Comparison of ENCODE assay signal across 8 cellular contexts in genomic region chr1:149928388-149928724, GRCh38. TPM values are rescaled to one million over a fixed set of nuclear protein-coding genes. Genes with fewer than 3 reads are reported as not detected.
DNase-seq lines count a peak whose midpoint lies in the region; TF ChIP-seq lines count a peak whose summit lies in the region.

No MANE protein-coding gene starts in this region.

- peak overlapping the region; percentile 60 for H3K4me3 ChIP-seq in hepatocyte
- H3K4me3 ChIP-seq in spleen = peak overlapping the region; percentile 78 to 98 (median 92)

- no peaks in the 10 kb centered on the region for H3K9me2 ChIP-seq in hepatocyte (replicated peaks; ENCODE audit: insufficient read depth)

- DNase-seq in HFFc6 (no peak), hepatocyte (ENCODE audit: low spot score) (no peak), spleen (no peak), HPDE6-E6E7 (ENCODE audit: extremely low spot score) (no peak), RKO (ENCODE audit: low spot score) (no peak), GOT3 (lab: John Stamatoyannopoulos, UW) (no peak), NCI-H2029 (lab: John Stamatoyannopoulos, UW) (no peak)
- no peak for DNase-seq in activated CD4-positive, alpha-beta memory T cell treated with anti-CD3 and anti-CD28 coated beads for 36 hours

- H3K27me3 ChIP-seq in hepatocyte (no peaks in the 10 kb centered on the region), spleen (replicated peaks in 1 of 7) (no peaks in the 10 kb centered on the region)

- H3K79me2 ChIP-seq in hepatocyte = peaks cover 25% of the 10 kb centered on the region

- CTCF ChIA-PET in activated CD4-positive, alpha-beta memory T cell treated with anti-CD3 and anti-CD28 coated beads for 36 hours (lab: Charles Lee) = interaction anchor here (0.9 to 1.2 kb wide), 3 partner anchors 28 to 81 kb away, joined by 3 to 6 read pairs (median 4); partner anchors contain the start of gene BOLA1

- TF ChIP-seq CTCF in HFFc6 (IDR thresholded peaks at IDR 0.05) (no peak), hepatocyte (IDR thresholded peaks at IDR 0.05; ENCODE audit: poor library complexity) (no peak), spleen (IDR thresholded peaks at IDR 0.05 in 8 of 11, conservative IDR thresholded peaks at IDR 0.05 in 3 of 11) (no peak)

- intact Hi-C loops in activated CD4-positive, alpha-beta memory T cell treated with anti-CD3 and anti-CD28 coated beads for 36 hours (cut with micrococcal nuclease) = no loop called here
- intact Hi-C loops in spleen (cut with DNase I; ENCODE audit: low total_unique reads) = no loop called here

- peak overlapping the region; percentile 94 for H3K27ac Mint-ChIP-seq in HFFc6
- H3K27ac Mint-ChIP-seq in activated CD4-positive, alpha-beta memory T cell treated with anti-CD3 and anti-CD28 coated beads for 36 hours = peak overlapping the region; percentile 87

- H3K4me1 ChIP-seq in hepatocyte (ENCODE audit: insufficient read depth) = peaks cover 28% of the 10 kb centered on the region
- peaks cover 24 to 69% (median 42%) of the 10 kb centered on the region in 6 donors for H3K4me1 ChIP-seq in spleen

- H3K36me3 Mint-ChIP-seq in HFFc6 (ENCODE audit: low read depth) = peaks cover 70% of the 10 kb centered on the region
- peaks cover 28% of the 10 kb centered on the region for H3K36me3 Mint-ChIP-seq in activated CD4-positive, alpha-beta memory T cell treated with anti-CD3 and anti-CD28 coated beads for 36 hours

- no peaks in the 10 kb centered on the region for H3K9me3 Mint-ChIP-seq in HFFc6
- H3K9me3 Mint-ChIP-seq in activated CD4-positive, alpha-beta memory T cell treated with anti-CD3 and anti-CD28 coated beads for 36 hours = no peaks in the 10 kb centered on the region

- POLR2A ChIA-PET in activated CD4-positive, alpha-beta memory T cell treated with anti-CD3 and anti-CD28 coated beads for 36 hours (lab: Charles Lee) = interaction anchor here (0.8 to 2.8 kb wide), 6 partner anchors 9 to 436 kb away, joined by 3 to 34 read pairs (median 6); partner anchors contain the start of genes BOLA1 and MTMR11

- peak overlapping the region; percentile 99 for H3K4me3 Mint-ChIP-seq in HFFc6
- peak overlapping the region; percentile 98 for H3K4me3 Mint-ChIP-seq in activated CD4-positive, alpha-beta memory T cell treated with anti-CD3 and anti-CD28 coated beads for 36 hours

- H3K9me3 ChIP-seq in hepatocyte (ENCODE audit: low read depth) = no peaks in the 10 kb centered on the region
- H3K9me3 ChIP-seq in spleen = no peaks in the 10 kb centered on the region

- H3K36me3 ChIP-seq in hepatocyte (replicated peaks; ENCODE audit: insufficient read depth, low read depth) = peaks cover 5% of the 10 kb centered on the region
- H3K36me3 ChIP-seq in spleen = peaks cover 11 to 35% (median 33%) of the 10 kb centered on the region in 6 donors

- peaks cover 50% of the 10 kb centered on the region for H3K4me1 Mint-ChIP-seq in HFFc6 (ENCODE audit: low read depth)
- H3K4me1 Mint-ChIP-seq in activated CD4-positive, alpha-beta memory T cell treated with anti-CD3 and anti-CD28 coated beads for 36 hours (ENCODE audit: low read depth) = peaks cover 39% of the 10 kb centered on the region

- 7% methylated on average over 1 of the region's 1 CpG for WGBS in hepatocyte (ENCODE audit: low lambda C conversion rate, missing lambda C conversion rate)
- 0% methylated on average over 1 of the region's 1 CpG for WGBS in spleen, 5 donors

- peaks cover 9% of the 10 kb centered on the region for H4K20me1 ChIP-seq in hepatocyte (ENCODE audit: insufficient read depth, poor library complexity, severe bottlenecking)

- TF ChIP-seq POLR2A in spleen (IDR thresholded peaks at IDR 0.05) = no peak

- peak overlapping the region; percentile 40 for H2AFZ ChIP-seq in hepatocyte

- peak overlapping the region; percentile 83 for H3K4me2 ChIP-seq in hepatocyte

- H3K27ac ChIP-seq in hepatocyte (peak overlapping the region; percentile 98), spleen (peak overlapping the region; percentile 93 to 99 (median 98))

- no peaks in the 10 kb centered on the region; the same call in none of the 2 replicates for H3K27me3 Mint-ChIP-seq in HFFc6 (ENCODE audit: insufficient read depth)
- H3K27me3 Mint-ChIP-seq in activated CD4-positive, alpha-beta memory T cell treated with anti-CD3 and anti-CD28 coated beads for 36 hours = no peaks in the 10 kb centered on the region

RNA-seq across cellular contexts. Expression of gene SF3B4, which starts 0.8 kb away (rescaled TPM):
- total RNA-seq in HFFc6 (2021; fragmentation: NEBNext Ultra II Directional; extraction: Animal tissue kit (Norgen Biotek cat#: 25700)) = 100 to 1,000 TPM in 3 of 6 experiments, 10 to 100 TPM in 3; 85.4 to 105 (median 101) TPM
- 10 to 100 TPM; 72.7 to 75.7 TPM for total RNA-seq in activated CD4-positive, alpha-beta memory T cell treated with anti-CD3 and anti-CD28 coated beads for 36 hours
- 16.8 and 23.3 TPM in 2 replicates for total RNA-seq in hepatocyte
- 58.6 and 68.0 TPM in 2 replicates for polyA plus RNA-seq in hepatocyte
- total RNA-seq in spleen = 10 to 100 TPM; 17.6 to 43.8 (median 40.5) TPM
- 10 to 100 TPM; 19.7 to 27.8 (median 24.6) TPM for polyA plus RNA-seq in spleen

RNA-seq across cellular contexts. Expression of gene MTMR11, which starts 8.3 kb away (rescaled TPM):
- 10 to 100 TPM in 3 of 6 experiments, 1 to 10 TPM in 3; 6.1 to 11.5 (median 10.0) TPM for total RNA-seq in HFFc6 (2021; fragmentation: NEBNext Ultra II Directional; extraction: Animal tissue kit (Norgen Biotek cat#: 25700))
- total RNA-seq in activated CD4-positive, alpha-beta memory T cell treated with anti-CD3 and anti-CD28 coated beads for 36 hours = 1 to 10 TPM; 1.7 to 2.2 TPM
- total RNA-seq in hepatocyte (34.8 and 37.0 TPM in 2 replicates), spleen (10 to 100 TPM in 2 of 7 donors, 1 to 10 TPM in 5; 4.4 to 16.2 (median 6.6) TPM)
- polyA plus RNA-seq in hepatocyte (34.0 and 40.2 TPM in 2 replicates), spleen (1 to 10 TPM; 1.4 to 3.3 (median 2.1) TPM)

RNA-seq across cellular contexts. Expression of gene SV2A, which starts 10.7 kb away (rescaled TPM):
- total RNA-seq in HFFc6 (2021; fragmentation: NEBNext Ultra II Directional; extraction: Animal tissue kit (Norgen Biotek cat#: 25700)) = 10 to 100 TPM; 16.1 to 28.5 (median 26.1) TPM
- total RNA-seq in activated CD4-positive, alpha-beta memory T cell treated with anti-CD3 and anti-CD28 coated beads for 36 hours = 1 to 10 TPM; 9.6 to 9.8 TPM
- 4.5 and 5.0 TPM in 2 replicates for total RNA-seq in hepatocyte
- 5.5 and 8.9 TPM in 2 replicates for polyA plus RNA-seq in hepatocyte
- 1 to 10 TPM; 1.1 to 3.7 (median 2.5) TPM for total RNA-seq in spleen
- under 1 TPM; 0.43 to 0.90 (median 0.64) TPM for polyA plus RNA-seq in spleen

RNA-seq across cellular contexts. Expression of gene BOLA1, which starts 29.0 kb away (rescaled TPM):
- total RNA-seq in HFFc6 (2021; fragmentation: NEBNext Ultra II Directional; extraction: Animal tissue kit (Norgen Biotek cat#: 25700)) = 1 to 10 TPM; 5.3 to 8.9 (median 6.7) TPM
- 10 to 100 TPM; 27.9 to 29.6 TPM for total RNA-seq in activated CD4-positive, alpha-beta memory T cell treated with anti-CD3 and anti-CD28 coated beads for 36 hours
- total RNA-seq in hepatocyte (8.5 and 16.1 TPM in 2 replicates), spleen (10 to 100 TPM in 6 of 7 donors, 1 to 10 TPM in 1; 8.3 to 22.6 (median 14.7) TPM)
- polyA plus RNA-seq in hepatocyte (19.0 and 20.6 TPM in 2 replicates), spleen (10 to 100 TPM; 27.1 to 34.6 (median 33.9) TPM)
